In the genomic region with DNA sequence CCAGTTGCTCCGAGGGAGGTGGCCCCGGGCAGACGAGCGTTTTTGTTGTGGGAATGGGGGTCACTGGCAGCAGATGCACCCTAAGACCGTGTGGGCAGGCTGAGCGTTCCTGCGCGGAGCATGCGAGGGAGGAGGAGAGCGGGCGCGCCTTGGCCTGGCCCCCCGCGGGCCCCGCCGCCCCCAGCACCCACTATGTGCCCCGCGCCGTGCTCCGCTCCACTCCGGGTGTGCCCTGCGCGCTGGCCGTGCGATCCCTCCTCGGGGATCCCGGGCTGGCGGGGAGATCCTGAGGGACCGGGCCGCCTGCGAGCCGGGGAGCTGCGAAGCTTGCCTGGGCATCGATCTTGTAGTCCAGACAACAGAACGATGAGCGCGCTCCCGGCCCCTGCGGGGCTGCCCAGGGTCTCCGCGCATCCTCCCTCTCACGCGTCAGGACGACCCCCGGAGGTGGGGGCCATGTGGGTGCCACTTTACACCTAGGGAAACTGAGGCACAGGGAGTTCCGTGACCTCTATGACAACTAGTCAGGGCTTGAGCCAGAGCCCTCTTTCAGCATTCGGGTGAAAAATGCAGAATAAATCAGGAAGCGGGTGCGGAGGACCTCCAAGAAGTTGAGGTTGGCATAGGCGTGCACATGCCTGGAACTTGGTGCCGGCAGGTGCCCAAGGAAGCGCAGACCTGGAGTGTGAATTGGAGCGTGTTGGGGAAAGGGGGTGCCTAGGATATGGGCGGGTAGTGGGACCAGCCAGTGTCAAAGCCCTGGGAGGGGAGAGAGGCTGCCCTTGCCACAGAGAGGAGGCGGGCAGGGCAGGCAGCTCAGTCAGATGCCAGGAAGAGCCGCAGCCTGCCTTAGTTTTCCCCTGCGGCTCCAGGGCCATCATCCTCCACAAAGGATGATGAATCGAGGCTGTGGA, we compare ENCODE assay signal across 8 cellular contexts. TPM values are rescaled to one million over a fixed set of nuclear protein-coding genes. Genes with fewer than 3 reads are reported as not detected.
DNase-seq lines count a peak whose midpoint lies in the region; ATAC-seq, FAIRE-seq and TF ChIP-seq lines count a peak whose summit lies in the region.

No MANE protein-coding gene starts in this region.

- H3K9me1 ChIP-seq in keratinocyte (ENCODE audit: control insufficient read depth, extremely low read depth, insufficient read depth, low read length) = peaks cover 8% of the 10 kb centered on the region

- H3K36me3 ChIP-seq in keratinocyte (ENCODE audit: control insufficient read depth in 2 of 2, extremely low read depth in 1 of 2, insufficient read depth in 2 of 2, low read length in 2 of 2) = no peaks in the 10 kb centered on the region

- H3K79me2 ChIP-seq in keratinocyte (ENCODE audit: control insufficient read depth, insufficient read depth, low read length) = peaks cover 30% of the 10 kb centered on the region

- FAIRE-seq in keratinocyte (lab: Jason Lieb, UNC) = no peak

- TF ChIP-seq CTCF in astrocyte of the cerebellum (IDR thresholded peaks at IDR 0.05; ENCODE audit: low read depth, low read length, missing control alignments) (no peak), keratinocyte (optimal IDR thresholded peaks at IDR 0.05 in 1 of 3, IDR thresholded peaks at IDR 0.05 in 1 of 3, conservative IDR thresholded peaks at IDR 0.05 in 1 of 3; ENCODE audit: extremely low read depth in 1 of 3, insufficient read depth in 2 of 3, low read length in 3 of 3) (no peak)

- H3K9me3 ChIP-seq in keratinocyte (ENCODE audit: control insufficient read depth, low read depth, low read length) = no peaks in the 10 kb centered on the region

- H3K4me2 ChIP-seq in keratinocyte (ENCODE audit: control insufficient read depth, extremely low read depth, insufficient read depth, low read depth, low read length) = peak overlapping the region; percentile 84

- H3K27ac ChIP-seq in keratinocyte (ENCODE audit: control insufficient read depth, insufficient read depth, low read length) = peak overlapping the region; percentile 81

- H2AFZ ChIP-seq in keratinocyte (ENCODE audit: control insufficient read depth, low read length) = peak overlapping the region; percentile 70

- peak overlapping the region; percentile 93 for H3K4me3 ChIP-seq in astrocyte of the cerebellum (ENCODE audit: low read depth, low read length)
- peak overlapping the region; percentile 63 to 90 (median 78) for H3K4me3 ChIP-seq in keratinocyte (ENCODE audit: control insufficient read depth in 2 of 3, extremely low read depth in 1 of 3, insufficient read depth in 2 of 3, low read depth in 1 of 3, low read length in 3 of 3)

- peak overlapping the region; percentile 86 for H3K9ac ChIP-seq in keratinocyte (ENCODE audit: control insufficient read depth, extremely low read depth, insufficient read depth, low read length)

- H3K4me1 ChIP-seq in keratinocyte (ENCODE audit: control insufficient read depth, extremely low read depth, insufficient read depth, low read length) = peaks cover 33% of the 10 kb centered on the region

- in situ Hi-C loops in astrocyte of the cerebellum (cut with HindIII; ENCODE audit: low sequenced_read_pairs) = loop anchor here (5.0 kb wide), 2 partner anchors 53 to 88 kb away; no protein-coding TSS in a partner anchor

- DNase-seq in ELR (ENCODE audit: low read depth) (peak; percentile 17), HuH-7.5 (ENCODE audit: low spot score) (peak; percentile 78), astrocyte of the cerebellum (ENCODE audit: low read depth) (no peak), keratinocyte (ENCODE audit: low read depth, low spot score) (no peak), NCI-H2107 (lab: John Stamatoyannopoulos, UW) (no peak)
- no peak for DNase-seq in stimulated activated naive CD8-positive, alpha-beta T cell treated with anti-CD3 and anti-CD28 coated beads, Interleukin-15, Interleukin-2, amounts not matched to agents 100 U/mL and 50 U/mL, for 24 hours

- peaks cover 25% of the 10 kb centered on the region for H4K20me1 ChIP-seq in keratinocyte (ENCODE audit: control insufficient read depth, extremely low read depth, insufficient read depth, low read length)

- H3K27me3 ChIP-seq in keratinocyte (ENCODE audit: control insufficient read depth, extremely low read depth, insufficient read depth, low read length) = peaks cover 5% of the 10 kb centered on the region

- dilution Hi-C loops in keratinocyte (cut with MboI; ENCODE audit: extremely low pct_ligation_motif_present, low sequenced_read_pairs) = no loop called here

- peak; percentile 4 for ATAC-seq in stimulated activated naive CD8-positive, alpha-beta T cell treated with anti-CD3 and anti-CD28 coated beads, Interleukin-15, Interleukin-2, amounts not matched to agents 100 U/mL and 50 U/mL, for 24 hours
- no peak for ATAC-seq in HG03025 (IDR thresholded peaks at IDR 0.05; ENCODE audit: low FRiP score, unreplicated experiment)
- no peak for ATAC-seq in GM18870 (IDR thresholded peaks at IDR 0.05; ENCODE audit: unreplicated experiment)

RNA-seq across cellular contexts. Expression of gene KMT5B, which starts 1.3 kb away (rescaled TPM):
- polyA plus RNA-seq in keratinocyte = 7.4 to 17.2 TPM (median 10.3 TPM) in 3 replicates
- polyA plus RNA-seq in keratinocyte (2011; ENCODE audit: low read depth) = 45.6 TPM
- 7.2 and 11.4 TPM in 2 replicates for polyA plus RNA-seq in keratinocyte (2011; cell fraction: cytosol; rRNA removed)
- 16.6 and 25.2 TPM in 2 replicates for polyA plus RNA-seq in keratinocyte (2011; cell fraction: nucleus; rRNA removed)
- polyA plus RNA-seq in keratinocyte (2012; ENCODE audit: low replicate concordance) = 18.8 and 26.8 TPM in 2 replicates
- 2.1 to 13.0 TPM (median 7.4 TPM) in 3 replicates for polyA minus RNA-seq in keratinocyte
- polyA minus RNA-seq in keratinocyte (2011; cell fraction: cytosol; rRNA and poly(A)+ RNA removed) = 14.4 TPM
- polyA minus RNA-seq in keratinocyte (2011; cell fraction: nucleus; rRNA and poly(A)+ RNA removed) = 11.9 and 23.3 TPM in 2 replicates

RNA-seq across cellular contexts. Expression of gene C11orf24, which starts 57.3 kb away (rescaled TPM):
- 28.4 to 32.8 TPM (median 32.2 TPM) in 3 replicates for polyA plus RNA-seq in keratinocyte
- polyA plus RNA-seq in keratinocyte (2011; ENCODE audit: low read depth) = 16.8 TPM
- 32.0 and 57.2 TPM in 2 replicates for polyA plus RNA-seq in keratinocyte (2011; cell fraction: cytosol; rRNA removed)
- 41.0 and 60.0 TPM in 2 replicates for polyA plus RNA-seq in keratinocyte (2011; cell fraction: nucleus; rRNA removed)
- polyA plus RNA-seq in keratinocyte (2012; ENCODE audit: low replicate concordance) = 20.5 and 46.5 TPM in 2 replicates
- polyA minus RNA-seq in keratinocyte = 33.7 to 96.8 TPM (median 35.7 TPM) in 3 replicates
- 64.5 TPM for polyA minus RNA-seq in keratinocyte (2011; cell fraction: cytosol; rRNA and poly(A)+ RNA removed)
- 39.7 and 43.0 TPM in 2 replicates for polyA minus RNA-seq in keratinocyte (2011; cell fraction: nucleus; rRNA and poly(A)+ RNA removed)

Comparison
In these comparisons a context has a peak if more than half of its experiments do, and no peak if none do; other contexts are left out.
1. DNase-seq: peak in ELR (single experiment) and HuH-7.5 (single experiment); none in astrocyte of the cerebellum (single experiment), keratinocyte (single experiment), stimulated activated naive CD8-positive, alpha-beta T cell treated with anti-CD3 and anti-CD28 coated beads, Interleukin-15, Interleukin-2, amounts not matched to agents 100 U/mL and 50 U/mL, for 24 hours (single experiment) and NCI-H2107 (single experiment).